In the genomic region with DNA sequence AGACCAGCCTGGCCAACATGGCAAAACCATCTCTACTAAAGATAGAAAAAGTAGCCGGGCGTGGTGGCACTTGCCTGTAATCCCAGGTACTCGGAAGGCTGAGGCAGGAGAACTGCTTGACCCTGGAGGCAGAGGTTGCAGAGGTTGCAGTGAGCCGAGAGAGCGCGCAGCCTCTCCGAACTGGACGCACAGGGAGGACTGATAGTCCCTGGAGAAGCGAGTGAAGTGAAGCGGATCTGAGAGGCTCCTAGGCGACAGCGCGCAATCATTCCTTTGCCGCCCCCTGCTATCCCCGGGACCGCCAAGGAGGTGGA, we compare ENCODE assay signal across 8 cellular contexts. TPM values are rescaled to one million over a fixed set of nuclear protein-coding genes. Genes with fewer than 3 reads are reported as not detected.
A peak's percentile ranks its signal among the peaks of the same experiment; 100 is the strongest.
DNase-seq lines count a peak whose midpoint lies in the region; ATAC-seq and TF ChIP-seq lines count a peak whose summit lies in the region.

No MANE protein-coding gene starts in this region.

- TF ChIP-seq CTCF in 22Rv1 (IDR thresholded peaks at IDR 0.05) (no peak), mammary epithelial cell (conservative IDR thresholded peaks at IDR 0.05 in 1 of 2, IDR thresholded peaks at IDR 0.05 in 1 of 2; ENCODE audit: extremely low read depth in 1 of 2, insufficient read depth in 1 of 2, low read depth in 1 of 2, low read length in 2 of 2) (no peak)

- peaks cover 46% of the 10 kb centered on the region for H3K79me2 ChIP-seq in mammary epithelial cell (ENCODE audit: insufficient read depth, low read length)

- peak overlapping the region; percentile 94 for H2AFZ ChIP-seq in mammary epithelial cell (ENCODE audit: low read depth, low read length)

- dilution Hi-C loops in mammary epithelial cell (cut with HindIII; ENCODE audit: low sequenced_read_pairs): loop anchor here (5.0 kb wide), 1 partner anchor 177 kb away; no protein-coding TSS in a partner anchor

- peak overlapping the region; percentile 82 for H3K9ac ChIP-seq in mammary epithelial cell (ENCODE audit: insufficient read depth, low read length)

- peaks cover 21% of the 10 kb centered on the region for H3K4me1 ChIP-seq in mammary epithelial cell (ENCODE audit: insufficient read depth, low read length)
- no peaks in the 10 kb centered on the region for H3K4me1 ChIP-seq in mesodermal cell (ENCODE audit: control insufficient read depth, insufficient read depth, low read length, poor library complexity, severe bottlenecking)

- intact Hi-C loops in mammary epithelial cell (cut with micrococcal nuclease): loop anchor here (1.0 to 10.0 kb wide), 3 partner anchors 34 to 308 kb away; no protein-coding TSS in a partner anchor

- H3K9me3 ChIP-seq in mammary epithelial cell (replicated peaks; ENCODE audit: insufficient read depth, low read length) (peaks cover 1% of the 10 kb centered on the region), mesodermal cell (ENCODE audit: control insufficient read depth, low read length) (peaks cover 3% of the 10 kb centered on the region)

- H3K27ac ChIP-seq in 22Rv1: peak overlapping the region; percentile 93
- H3K27ac ChIP-seq in mammary epithelial cell (ENCODE audit: insufficient read depth, low read depth, low read length): peak overlapping the region; percentile 77
- peak overlapping the region; percentile 100 for H3K27ac ChIP-seq in mesodermal cell (ENCODE audit: low read depth, low read length, severe bottlenecking)

- WGBS in mammary epithelial cell (ENCODE audit: low coverage, missing lambda C conversion rate): 1% methylated on average over 16 of the region's 16 CpGs
- 1 to 2% methylated on average over 12 to 14 of the region's 16 CpGs for WGBS in mesodermal cell (ENCODE audit: insufficient coverage in 2 of 2), 2 experiments

- no peaks in the 10 kb centered on the region for H3K27me3 ChIP-seq in mammary epithelial cell (ENCODE audit: insufficient read depth, low read length)

- peak overlapping the region; percentile 70 for H3K4me2 ChIP-seq in mammary epithelial cell (ENCODE audit: insufficient read depth, low read depth, low read length)

- in situ Hi-C loops in mammary epithelial cell (cut with MboI; ENCODE audit: low sequenced_read_pairs in 2 of 2): loop anchor here (5.0 to 10.0 kb wide), 2 partner anchors 172 to 174 kb away; no protein-coding TSS in a partner anchor

- ATAC-seq in HG03159 (IDR thresholded peaks at IDR 0.05; ENCODE audit: unreplicated experiment) (peak; percentile 43), GM21390 (IDR thresholded peaks at IDR 0.05; ENCODE audit: unreplicated experiment) (no peak)

- H4K20me1 ChIP-seq in mammary epithelial cell (ENCODE audit: insufficient read depth, low read length): no peaks in the 10 kb centered on the region

- CTCF ChIA-PET in mammary epithelial cell (lab: Charles Lee; ENCODE audit: low non-redundant PET): no interaction called here

- DNase-seq in mammary epithelial cell: no peak
- no peak for DNase-seq in NCI-H446 treated with DMSO at 0.1 percent for 48 hours (lab: John Stamatoyannopoulos, UW)
- DNase-seq in GF-D8 (lab: John Stamatoyannopoulos, UW): no peak
- DNase-seq in midbrain (lab: John Stamatoyannopoulos, UW): no peak

- no TSS peak for BruUV-seq in mammary epithelial cell (replicated peaks; lab: Mats Ljungman, UMichigan)

- H3K36me3 ChIP-seq in mammary epithelial cell (ENCODE audit: insufficient read depth, low read length) (peaks cover 24% of the 10 kb centered on the region), mesodermal cell (ENCODE audit: control insufficient read depth, insufficient read depth, low read length) (peaks cover 44% of the 10 kb centered on the region)

- H3K4me3 ChIP-seq in mammary epithelial cell (replicated peaks in 1 of 3; ENCODE audit: insufficient read depth in 1 of 3, low read depth in 2 of 3, low read length in 3 of 3) (peak overlapping the region; percentile 81 to 93 (median 86)), mesodermal cell (ENCODE audit: extremely low read depth, insufficient read depth, low read length, poor library complexity, severe bottlenecking) (peak overlapping the region; percentile 92)

RNA-seq across cellular contexts. Expression of a gene that starts 0.2 kb away (rescaled TPM):
- 10 to 100 TPM; 62.6 to 78.3 TPM for total RNA-seq in mammary epithelial cell
- 37.0 TPM for polyA plus RNA-seq in mammary epithelial cell
- polyA minus RNA-seq in mammary epithelial cell: 118 TPM
- 62.3 TPM for polyA plus RNA-seq in mesodermal cell (2013, experiment 1 of 2)
- polyA plus RNA-seq in mesodermal cell (2013, experiment 2 of 2): 57.0 TPM

RNA-seq across cellular contexts. Expression of a gene that starts 36.5 kb away (rescaled TPM):
- 10 to 100 TPM; 62.4 to 70.5 TPM for total RNA-seq in mammary epithelial cell
- 5.7 TPM for polyA plus RNA-seq in mammary epithelial cell
- 57.5 TPM for polyA minus RNA-seq in mammary epithelial cell
- 26.5 TPM for polyA plus RNA-seq in mesodermal cell (2013, experiment 1 of 2)
- polyA plus RNA-seq in mesodermal cell (2013, experiment 2 of 2): 25.7 TPM

RNA-seq across cellular contexts. Expression of a gene that starts 54.1 kb away (rescaled TPM):
- 10 to 100 TPM; 42.8 to 42.9 TPM for total RNA-seq in mammary epithelial cell
- 11.7 TPM for polyA plus RNA-seq in mammary epithelial cell
- 96.5 TPM for polyA minus RNA-seq in mammary epithelial cell
- 15.2 TPM for polyA plus RNA-seq in mesodermal cell (2013, experiment 1 of 2)
- 14.7 TPM for polyA plus RNA-seq in mesodermal cell (2013, experiment 2 of 2)
